Comparison of ENCODE assay signal across 1 cellular context in the genomic region with DNA sequence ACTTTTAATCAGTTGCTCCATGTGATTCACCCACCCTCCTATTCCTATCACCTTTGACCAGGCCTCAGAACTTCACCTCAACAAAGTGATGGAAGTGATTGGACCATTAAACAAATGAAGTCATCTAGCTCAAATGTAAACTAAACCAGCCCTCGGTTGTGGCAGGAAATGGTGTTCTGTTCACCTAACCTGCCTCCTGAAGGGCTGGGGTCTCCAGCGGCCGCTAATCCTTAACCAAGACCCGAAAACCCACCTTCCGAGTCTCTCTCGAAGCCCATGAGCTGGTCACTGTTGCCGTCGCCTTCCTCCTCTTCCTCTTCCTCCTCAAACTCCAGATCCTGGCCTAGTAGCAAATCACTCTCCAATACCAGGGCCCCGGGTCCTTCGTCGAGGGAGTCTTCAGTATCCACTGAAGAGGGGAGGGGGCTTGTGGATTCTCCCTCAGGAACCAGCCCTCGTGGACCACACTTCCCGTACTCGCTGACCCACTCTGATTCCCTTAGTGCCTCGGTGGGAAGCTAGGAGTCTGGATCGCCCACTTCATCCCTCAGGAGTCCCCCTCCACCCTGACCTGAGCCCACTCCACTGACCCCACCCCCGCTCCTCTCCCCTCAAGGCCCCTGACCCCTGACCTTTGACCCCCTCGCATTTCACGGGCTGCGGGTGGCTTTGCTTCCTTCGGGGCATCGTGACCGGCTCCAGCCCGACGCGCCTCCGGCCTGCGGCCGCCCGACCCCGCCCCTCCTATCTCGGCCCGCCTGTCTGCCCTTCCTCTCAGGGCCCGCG.
TF ChIP-seq lines count a peak whose summit lies in the region.

No MANE protein-coding gene starts in this region.

TF ChIP-seq in K562, 482 proteins besides CTCF, POLR2A, EP300 and RAD21 (continued from another document):
- TF ChIP-seq, protein P1, sequence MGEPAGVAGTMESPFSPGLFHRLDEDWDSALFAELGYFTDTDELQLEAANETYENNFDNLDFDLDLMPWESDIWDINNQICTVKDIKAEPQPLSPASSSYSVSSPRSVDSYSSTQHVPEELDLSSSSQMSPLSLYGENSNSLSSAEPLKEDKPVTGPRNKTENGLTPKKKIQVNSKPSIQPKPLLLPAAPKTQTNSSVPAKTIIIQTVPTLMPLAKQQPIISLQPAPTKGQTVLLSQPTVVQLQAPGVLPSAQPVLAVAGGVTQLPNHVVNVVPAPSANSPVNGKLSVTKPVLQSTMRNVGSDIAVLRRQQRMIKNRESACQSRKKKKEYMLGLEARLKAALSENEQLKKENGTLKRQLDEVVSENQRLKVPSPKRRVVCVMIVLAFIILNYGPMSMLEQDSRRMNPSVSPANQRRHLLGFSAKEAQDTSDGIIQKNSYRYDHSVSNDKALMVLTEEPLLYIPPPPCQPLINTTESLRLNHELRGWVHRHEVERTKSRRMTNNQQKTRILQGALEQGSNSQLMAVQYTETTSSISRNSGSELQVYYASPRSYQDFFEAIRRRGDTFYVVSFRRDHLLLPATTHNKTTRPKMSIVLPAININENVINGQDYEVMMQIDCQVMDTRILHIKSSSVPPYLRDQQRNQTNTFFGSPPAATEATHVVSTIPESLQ (CRISPR knock-in tag; IDR thresholded peaks at IDR 0.05), result no peak
- TF ChIP-seq, protein P2, sequence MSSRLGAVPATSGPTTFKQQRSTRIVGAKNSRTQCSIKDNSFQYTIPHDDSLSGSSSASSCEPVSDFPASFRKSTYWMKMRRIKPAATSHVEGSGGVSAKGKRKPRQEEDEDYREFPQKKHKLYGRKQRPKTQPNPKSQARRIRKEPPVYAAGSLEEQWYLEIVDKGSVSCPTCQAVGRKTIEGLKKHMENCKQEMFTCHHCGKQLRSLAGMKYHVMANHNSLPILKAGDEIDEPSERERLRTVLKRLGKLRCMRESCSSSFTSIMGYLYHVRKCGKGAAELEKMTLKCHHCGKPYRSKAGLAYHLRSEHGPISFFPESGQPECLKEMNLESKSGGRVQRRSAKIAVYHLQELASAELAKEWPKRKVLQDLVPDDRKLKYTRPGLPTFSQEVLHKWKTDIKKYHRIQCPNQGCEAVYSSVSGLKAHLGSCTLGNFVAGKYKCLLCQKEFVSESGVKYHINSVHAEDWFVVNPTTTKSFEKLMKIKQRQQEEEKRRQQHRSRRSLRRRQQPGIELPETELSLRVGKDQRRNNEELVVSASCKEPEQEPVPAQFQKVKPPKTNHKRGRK (tag; IDR thresholded peaks at IDR 0.05), result no peak
- 0 out of 2 replicates have a peak, but pooled peaks have one; percentile 1 for TF ChIP-seq SPI1 (IDR thresholded peaks at IDR 0.05; ENCODE audit: borderline replicate concordance, low read depth, low read length)
- TF ChIP-seq STAG1 (CRISPR knock-in tag; IDR thresholded peaks at IDR 0.05; ENCODE audit: borderline replicate concordance), result no peak
- no peak for TF ChIP-seq ZNF146 (CRISPR knock-in tag; IDR thresholded peaks at IDR 0.05; ENCODE audit: unreplicated experiment)
- TF ChIP-seq FOXA3 (CRISPR knock-in tag; conservative IDR thresholded peaks at IDR 0.05 in 1 of 2, IDR thresholded peaks at IDR 0.05 in 1 of 2), result no peak
- TF ChIP-seq GATAD2B (IDR thresholded peaks at IDR 0.05; ENCODE audit: borderline replicate concordance), result peak; percentile 87; the same call in 1 of the 2 replicates
- TF ChIP-seq FOXK2 (conservative IDR thresholded peaks at IDR 0.05 in 1 of 2, IDR thresholded peaks at IDR 0.05 in 1 of 2; ENCODE audit: low read depth in 2 of 2), result no peak
- no peak for TF ChIP-seq CREB1 (IDR thresholded peaks at IDR 0.05)
- no peak for TF ChIP-seq CREB1 (CRISPR knock-in tag; IDR thresholded peaks at IDR 0.05)
- TF ChIP-seq KHSRP (IDR thresholded peaks at IDR 0.05), result no peak
- no peak for TF ChIP-seq RCOR1 (IDR thresholded peaks at IDR 0.05; ENCODE audit: borderline replicate concordance in 1 of 2, low read depth in 2 of 2, low read length in 2 of 2)
- peak; percentile 35 for TF ChIP-seq SAP30 (IDR thresholded peaks at IDR 0.05; ENCODE audit: borderline replicate concordance, insufficient read depth, low read depth, low read length, poor library complexity, severe bottlenecking)
- TF ChIP-seq, protein P3, sequence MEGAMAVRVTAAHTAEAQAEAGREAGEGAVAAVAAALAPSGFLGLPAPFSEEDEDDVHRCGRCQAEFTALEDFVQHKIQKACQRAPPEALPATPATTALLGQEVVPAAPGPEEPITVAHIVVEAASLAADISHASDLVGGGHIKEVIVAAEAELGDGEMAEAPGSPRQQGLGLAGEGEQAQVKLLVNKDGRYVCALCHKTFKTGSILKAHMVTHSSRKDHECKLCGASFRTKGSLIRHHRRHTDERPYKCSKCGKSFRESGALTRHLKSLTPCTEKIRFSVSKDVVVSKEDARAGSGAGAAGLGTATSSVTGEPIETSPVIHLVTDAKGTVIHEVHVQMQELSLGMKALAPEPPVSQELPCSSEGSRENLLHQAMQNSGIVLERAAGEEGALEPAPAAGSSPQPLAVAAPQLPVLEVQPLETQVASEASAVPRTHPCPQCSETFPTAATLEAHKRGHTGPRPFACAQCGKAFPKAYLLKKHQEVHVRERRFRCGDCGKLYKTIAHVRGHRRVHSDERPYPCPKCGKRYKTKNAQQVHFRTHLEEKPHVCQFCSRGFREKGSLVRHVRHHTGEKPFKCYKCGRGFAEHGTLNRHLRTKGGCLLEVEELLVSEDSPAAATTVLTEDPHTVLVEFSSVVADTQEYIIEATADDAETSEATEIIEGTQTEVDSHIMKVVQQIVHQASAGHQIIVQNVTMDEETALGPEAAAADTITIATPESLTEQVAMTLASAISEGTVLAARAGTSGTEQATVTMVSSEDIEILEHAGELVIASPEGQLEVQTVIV (CRISPR knock-in tag; IDR thresholded peaks at IDR 0.05; ENCODE audit: borderline replicate concordance), result no peak
- no peak for TF ChIP-seq ZFP1 (CRISPR knock-in tag; IDR thresholded peaks at IDR 0.05)
- TF ChIP-seq C11orf30 (IDR thresholded peaks at IDR 0.05; ENCODE audit: low read depth), result no peak
- TF ChIP-seq DACH1 (IDR thresholded peaks at IDR 0.05; ENCODE audit: partially characterized antibody), result no peak
- TF ChIP-seq HDAC2 (IDR thresholded peaks at IDR 0.05), result no peak
- no peak for TF ChIP-seq ZBTB17 (CRISPR knock-in tag; IDR thresholded peaks at IDR 0.05)
- TF ChIP-seq ADNP (tag; IDR thresholded peaks at IDR 0.05), result no peak
- no peak for TF ChIP-seq SLC30A9 (CRISPR knock-in tag; IDR thresholded peaks at IDR 0.05)
